1 cellular context compared by ENCODE assay signal in the genomic region with DNA sequence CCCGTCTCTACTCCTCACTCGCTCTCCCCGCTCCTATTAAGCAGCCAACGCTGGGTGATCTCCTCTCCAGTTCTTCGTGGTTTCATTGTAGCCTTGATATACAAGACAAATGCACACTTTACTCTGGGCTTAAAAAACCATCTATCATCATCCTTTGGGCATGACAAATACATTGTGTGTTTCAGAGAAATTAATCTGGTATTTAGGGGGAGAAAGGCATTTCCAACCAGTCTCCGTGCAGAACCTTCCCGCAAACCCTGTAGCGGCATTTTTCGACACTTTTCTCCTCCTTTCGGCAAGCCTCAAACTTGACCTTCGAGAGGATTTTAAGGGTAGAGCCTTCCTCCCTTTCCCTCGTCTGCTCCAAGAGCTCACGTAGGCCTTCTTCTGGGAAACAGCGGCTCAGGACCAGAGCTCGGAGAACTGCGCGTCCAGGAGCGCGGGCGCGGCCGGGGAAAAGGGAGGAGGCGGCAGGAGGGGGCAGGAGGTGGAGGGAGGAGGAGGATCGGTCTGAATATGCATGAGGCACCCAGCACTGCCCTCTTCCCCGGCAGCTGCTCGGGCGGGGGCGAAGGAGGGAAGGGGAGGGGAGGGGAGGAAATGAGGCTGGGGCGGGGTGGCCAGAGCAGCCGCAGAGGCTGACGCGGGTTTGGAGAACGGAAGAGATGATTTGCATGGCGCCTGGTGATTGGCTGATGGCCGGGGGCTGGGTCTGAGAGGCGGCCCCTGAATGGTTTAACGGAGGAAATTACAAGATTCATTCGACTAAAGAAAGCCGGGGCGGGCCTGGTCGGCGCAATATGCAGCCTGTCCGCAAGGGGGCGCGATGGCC.
TF ChIP-seq lines count a peak whose summit lies in the region.

No MANE protein-coding gene starts in this region.

TF ChIP-seq in HepG2, 621 proteins besides CTCF, POLR2A, EP300 and RAD21 (continued from another document and continues in another):
- TF ChIP-seq POLR2AphosphoS5 (IDR thresholded peaks at IDR 0.05; ENCODE audit: low read depth, low read length) (peak; percentile 52), BRD4 (CRISPR knock-in tag; IDR thresholded peaks at IDR 0.05) (no peak), ZNF264 (CRISPR knock-in tag; IDR thresholded peaks at IDR 0.05) (no peak), ZNF441 (CRISPR knock-in tag; IDR thresholded peaks at IDR 0.05; ENCODE audit: borderline replicate concordance) (no peak), RXRA (CRISPR knock-in tag; IDR thresholded peaks at IDR 0.05) (no peak), ZNF10 (CRISPR knock-in tag; IDR thresholded peaks at IDR 0.05; ENCODE audit: borderline replicate concordance, low read depth) (no peak), POGZ (CRISPR knock-in tag; IDR thresholded peaks at IDR 0.05) (peak; percentile 68), HHEX (CRISPR knock-in tag; IDR thresholded peaks at IDR 0.05) (no peak), STAG1 (CRISPR knock-in tag; IDR thresholded peaks at IDR 0.05) (peak; percentile 52), FOXM1 (CRISPR knock-in tag; IDR thresholded peaks at IDR 0.05) (no peak), GATAD1 (CRISPR knock-in tag; IDR thresholded peaks at IDR 0.05) (no peak), ZNF33A (CRISPR knock-in tag; IDR thresholded peaks at IDR 0.05; ENCODE audit: borderline replicate concordance) (no peak), ZNF101 (CRISPR knock-in tag; IDR thresholded peaks at IDR 0.05; ENCODE audit: borderline replicate concordance, low read depth) (no peak), ZNF121 (CRISPR knock-in tag; IDR thresholded peaks at IDR 0.05) (no peak), RFX5 (IDR thresholded peaks at IDR 0.05; ENCODE audit: low read depth, low read length) (no peak), ZNF75D (CRISPR knock-in tag; IDR thresholded peaks at IDR 0.05; ENCODE audit: borderline replicate concordance) (no peak), ZNF530 (CRISPR knock-in tag; IDR thresholded peaks at IDR 0.05; ENCODE audit: low read depth) (no peak), ZFP62 (CRISPR knock-in tag; IDR thresholded peaks at IDR 0.05) (no peak), ATF1 (CRISPR knock-in tag; IDR thresholded peaks at IDR 0.05) (no peak), TOPORS (CRISPR knock-in tag; IDR thresholded peaks at IDR 0.05) (no peak), ISX (CRISPR knock-in tag; conservative IDR thresholded peaks at IDR 0.05) (no peak), RELA (CRISPR knock-in tag; IDR thresholded peaks at IDR 0.05) (no peak)
- TF ChIP-seq, protein P1, sequence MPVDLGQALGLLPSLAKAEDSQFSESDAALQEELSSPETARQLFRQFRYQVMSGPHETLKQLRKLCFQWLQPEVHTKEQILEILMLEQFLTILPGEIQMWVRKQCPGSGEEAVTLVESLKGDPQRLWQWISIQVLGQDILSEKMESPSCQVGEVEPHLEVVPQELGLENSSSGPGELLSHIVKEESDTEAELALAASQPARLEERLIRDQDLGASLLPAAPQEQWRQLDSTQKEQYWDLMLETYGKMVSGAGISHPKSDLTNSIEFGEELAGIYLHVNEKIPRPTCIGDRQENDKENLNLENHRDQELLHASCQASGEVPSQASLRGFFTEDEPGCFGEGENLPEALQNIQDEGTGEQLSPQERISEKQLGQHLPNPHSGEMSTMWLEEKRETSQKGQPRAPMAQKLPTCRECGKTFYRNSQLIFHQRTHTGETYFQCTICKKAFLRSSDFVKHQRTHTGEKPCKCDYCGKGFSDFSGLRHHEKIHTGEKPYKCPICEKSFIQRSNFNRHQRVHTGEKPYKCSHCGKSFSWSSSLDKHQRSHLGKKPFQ (CRISPR knock-in tag; IDR thresholded peaks at IDR 0.05; ENCODE audit: insufficient replicate concordance): no peak
- TF ChIP-seq, protein P2, sequence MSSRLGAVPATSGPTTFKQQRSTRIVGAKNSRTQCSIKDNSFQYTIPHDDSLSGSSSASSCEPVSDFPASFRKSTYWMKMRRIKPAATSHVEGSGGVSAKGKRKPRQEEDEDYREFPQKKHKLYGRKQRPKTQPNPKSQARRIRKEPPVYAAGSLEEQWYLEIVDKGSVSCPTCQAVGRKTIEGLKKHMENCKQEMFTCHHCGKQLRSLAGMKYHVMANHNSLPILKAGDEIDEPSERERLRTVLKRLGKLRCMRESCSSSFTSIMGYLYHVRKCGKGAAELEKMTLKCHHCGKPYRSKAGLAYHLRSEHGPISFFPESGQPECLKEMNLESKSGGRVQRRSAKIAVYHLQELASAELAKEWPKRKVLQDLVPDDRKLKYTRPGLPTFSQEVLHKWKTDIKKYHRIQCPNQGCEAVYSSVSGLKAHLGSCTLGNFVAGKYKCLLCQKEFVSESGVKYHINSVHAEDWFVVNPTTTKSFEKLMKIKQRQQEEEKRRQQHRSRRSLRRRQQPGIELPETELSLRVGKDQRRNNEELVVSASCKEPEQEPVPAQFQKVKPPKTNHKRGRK (CRISPR knock-in tag; IDR thresholded peaks at IDR 0.05): no peak
- TF ChIP-seq, protein P3, sequence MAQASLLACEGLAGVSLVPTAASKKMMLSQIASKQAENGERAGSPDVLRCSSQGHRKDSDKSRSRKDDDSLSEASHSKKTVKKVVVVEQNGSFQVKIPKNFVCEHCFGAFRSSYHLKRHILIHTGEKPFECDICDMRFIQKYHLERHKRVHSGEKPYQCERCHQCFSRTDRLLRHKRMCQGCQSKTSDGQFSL (CRISPR knock-in tag; IDR thresholded peaks at IDR 0.05): no peak
- TF ChIP-seq, protein P4, sequence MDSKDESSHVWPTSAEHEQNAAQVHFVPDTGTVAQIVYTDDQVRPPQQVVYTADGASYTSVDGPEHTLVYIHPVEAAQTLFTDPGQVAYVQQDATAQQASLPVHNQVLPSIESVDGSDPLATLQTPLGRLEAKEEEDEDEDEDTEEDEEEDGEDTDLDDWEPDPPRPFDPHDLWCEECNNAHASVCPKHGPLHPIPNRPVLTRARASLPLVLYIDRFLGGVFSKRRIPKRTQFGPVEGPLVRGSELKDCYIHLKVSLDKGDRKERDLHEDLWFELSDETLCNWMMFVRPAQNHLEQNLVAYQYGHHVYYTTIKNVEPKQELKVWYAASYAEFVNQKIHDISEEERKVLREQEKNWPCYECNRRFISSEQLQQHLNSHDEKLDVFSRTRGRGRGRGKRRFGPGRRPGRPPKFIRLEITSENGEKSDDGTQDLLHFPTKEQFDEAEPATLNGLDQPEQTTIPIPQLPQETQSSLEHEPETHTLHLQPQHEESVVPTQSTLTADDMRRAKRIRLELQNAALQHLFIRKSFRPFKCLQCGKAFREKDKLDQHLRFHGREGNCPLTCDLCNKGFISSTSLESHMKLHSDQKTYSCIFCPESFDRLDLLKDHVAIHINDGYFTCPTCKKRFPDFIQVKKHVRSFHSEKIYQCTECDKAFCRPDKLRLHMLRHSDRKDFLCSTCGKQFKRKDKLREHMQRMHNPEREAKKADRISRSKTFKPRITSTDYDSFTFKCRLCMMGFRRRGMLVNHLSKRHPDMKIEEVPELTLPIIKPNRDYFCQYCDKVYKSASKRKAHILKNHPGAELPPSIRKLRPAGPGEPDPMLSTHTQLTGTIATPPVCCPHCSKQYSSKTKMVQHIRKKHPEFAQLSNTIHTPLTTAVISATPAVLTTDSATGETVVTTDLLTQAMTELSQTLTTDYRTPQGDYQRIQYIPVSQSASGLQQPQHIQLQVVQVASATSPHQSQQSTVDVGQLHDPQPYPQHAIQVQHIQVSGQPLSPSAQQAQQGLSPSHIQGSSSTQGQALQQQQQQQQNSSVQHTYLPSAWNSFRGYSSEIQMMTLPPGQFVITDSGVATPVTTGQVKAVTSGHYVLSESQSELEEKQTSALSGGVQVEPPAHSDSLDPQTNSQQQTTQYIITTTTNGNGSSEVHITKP (CRISPR knock-in tag; IDR thresholded peaks at IDR 0.05; ENCODE audit: low read depth): no peak
- TF ChIP-seq, protein P5, sequence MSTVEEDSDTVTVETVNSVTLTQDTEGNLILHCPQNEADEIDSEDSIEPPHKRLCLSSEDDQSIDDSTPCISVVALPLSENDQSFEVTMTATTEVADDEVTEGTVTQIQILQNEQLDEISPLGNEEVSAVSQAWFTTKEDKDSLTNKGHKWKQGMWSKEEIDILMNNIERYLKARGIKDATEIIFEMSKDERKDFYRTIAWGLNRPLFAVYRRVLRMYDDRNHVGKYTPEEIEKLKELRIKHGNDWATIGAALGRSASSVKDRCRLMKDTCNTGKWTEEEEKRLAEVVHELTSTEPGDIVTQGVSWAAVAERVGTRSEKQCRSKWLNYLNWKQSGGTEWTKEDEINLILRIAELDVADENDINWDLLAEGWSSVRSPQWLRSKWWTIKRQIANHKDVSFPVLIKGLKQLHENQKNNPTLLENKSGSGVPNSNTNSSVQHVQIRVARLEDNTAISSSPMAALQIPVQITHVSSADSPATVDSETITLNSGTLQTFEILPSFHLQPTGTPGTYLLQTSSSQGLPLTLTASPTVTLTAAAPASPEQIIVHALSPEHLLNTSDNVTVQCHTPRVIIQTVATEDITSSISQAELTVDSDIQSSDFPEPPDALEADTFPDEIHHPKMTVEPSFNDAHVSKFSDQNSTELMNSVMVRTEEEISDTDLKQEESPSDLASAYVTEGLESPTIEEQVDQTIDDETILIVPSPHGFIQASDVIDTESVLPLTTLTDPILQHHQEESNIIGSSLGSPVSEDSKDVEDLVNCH (CRISPR knock-in tag; IDR thresholded peaks at IDR 0.05): no peak
- TF ChIP-seq, protein P6, sequence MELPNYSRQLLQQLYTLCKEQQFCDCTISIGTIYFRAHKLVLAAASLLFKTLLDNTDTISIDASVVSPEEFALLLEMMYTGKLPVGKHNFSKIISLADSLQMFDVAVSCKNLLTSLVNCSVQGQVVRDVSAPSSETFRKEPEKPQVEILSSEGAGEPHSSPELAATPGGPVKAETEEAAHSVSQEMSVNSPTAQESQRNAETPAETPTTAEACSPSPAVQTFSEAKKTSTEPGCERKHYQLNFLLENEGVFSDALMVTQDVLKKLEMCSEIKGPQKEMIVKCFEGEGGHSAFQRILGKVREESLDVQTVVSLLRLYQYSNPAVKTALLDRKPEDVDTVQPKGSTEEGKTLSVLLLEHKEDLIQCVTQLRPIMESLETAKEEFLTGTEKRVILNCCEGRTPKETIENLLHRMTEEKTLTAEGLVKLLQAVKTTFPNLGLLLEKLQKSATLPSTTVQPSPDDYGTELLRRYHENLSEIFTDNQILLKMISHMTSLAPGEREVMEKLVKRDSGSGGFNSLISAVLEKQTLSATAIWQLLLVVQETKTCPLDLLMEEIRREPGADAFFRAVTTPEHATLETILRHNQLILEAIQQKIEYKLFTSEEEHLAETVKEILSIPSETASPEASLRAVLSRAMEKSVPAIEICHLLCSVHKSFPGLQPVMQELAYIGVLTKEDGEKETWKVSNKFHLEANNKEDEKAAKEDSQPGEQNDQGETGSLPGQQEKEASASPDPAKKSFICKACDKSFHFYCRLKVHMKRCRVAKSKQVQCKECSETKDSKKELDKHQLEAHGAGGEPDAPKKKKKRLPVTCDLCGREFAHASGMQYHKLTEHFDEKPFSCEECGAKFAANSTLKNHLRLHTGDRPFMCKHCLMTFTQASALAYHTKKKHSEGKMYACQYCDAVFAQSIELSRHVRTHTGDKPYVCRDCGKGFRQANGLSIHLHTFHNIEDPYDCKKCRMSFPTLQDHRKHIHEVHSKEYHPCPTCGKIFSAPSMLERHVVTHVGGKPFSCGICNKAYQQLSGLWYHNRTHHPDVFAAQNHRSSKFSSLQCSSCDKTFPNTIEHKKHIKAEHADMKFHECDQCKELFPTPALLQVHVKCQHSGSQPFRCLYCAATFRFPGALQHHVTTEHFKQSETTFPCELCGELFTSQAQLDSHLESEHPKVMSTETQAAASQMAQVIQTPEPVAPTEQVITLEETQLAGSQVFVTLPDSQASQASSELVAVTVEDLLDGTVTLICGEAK (IDR thresholded peaks at IDR 0.05): no peak
- TF ChIP-seq, protein P6 (CRISPR knock-in tag; IDR thresholded peaks at IDR 0.05): no peak
- TF ChIP-seq, protein P7, sequence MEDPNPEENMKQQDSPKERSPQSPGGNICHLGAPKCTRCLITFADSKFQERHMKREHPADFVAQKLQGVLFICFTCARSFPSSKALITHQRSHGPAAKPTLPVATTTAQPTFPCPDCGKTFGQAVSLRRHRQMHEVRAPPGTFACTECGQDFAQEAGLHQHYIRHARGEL (CRISPR knock-in tag; IDR thresholded peaks at IDR 0.05): no peak
